ENCODE assay signal across 10 cellular contexts in genomic region chr11:73596547-73596946, GRCh38. TPM values are rescaled to one million over a fixed set of nuclear protein-coding genes. Genes with fewer than 3 reads are reported as not detected.
DNase-seq lines count a peak whose midpoint lies in the region; ATAC-seq and TF ChIP-seq lines count a peak whose summit lies in the region.
"Had no signal": no experiment of that assay in that cellular context is flagged by ENCODE, and none has a peak within 500 bp of the region (broad histone marks: within the 10 kb centered on the region; RNA-seq: fewer than 3 reads in every experiment).

No MANE protein-coding gene starts in this region.

- H2AFZ ChIP-seq in fibroblast of lung (ENCODE audit: low read length): no peak overlapping the region

- peak; percentile 56 for DNase-seq in activated CD4-positive, alpha-beta T cell treated with anti-CD3 and anti-CD28 coated beads, Interleukin-2, amount 10 ng/mL, durations not matched to agents 24 days and 14 days
- DNase-seq in activated CD4-positive, alpha-beta T cell treated with anti-CD3 and anti-CD28 coated beads, Interleukin-2, amount 50 U/mL, for 4 hours: no peak
- no peak for DNase-seq in T-helper 17 cell
- DNase-seq in fibroblast of lung (ENCODE audit: low read depth in 2 of 2): no peak
- DNase-seq: AML-193 had no signal

- H3K9me3 Mint-ChIP-seq in activated CD4-positive, alpha-beta T cell treated with anti-CD3 and anti-CD28 coated beads, Interleukin-2, amount 10 ng/mL, durations not matched to agents 24 days and 14 days: no peaks in the 10 kb centered on the region
- no peaks in the 10 kb centered on the region for H3K9me3 Mint-ChIP-seq in stimulated activated memory B cell treated with anti-CD40 and anti-IgM and Interleukin-4, amounts not matched to agents 10 μg/mL and 1 μg/mL and 100 μg/mL, for 72 hours

- peak overlapping the region; percentile 93 for H3K4me3 Mint-ChIP-seq in activated CD4-positive, alpha-beta T cell treated with anti-CD3 and anti-CD28 coated beads, Interleukin-2, amount 10 ng/mL, durations not matched to agents 24 days and 14 days
- H3K4me3 Mint-ChIP-seq in T-helper 17 cell: peak overlapping the region; percentile 89
- peak overlapping the region; percentile 93 for H3K4me3 Mint-ChIP-seq in stimulated activated memory B cell treated with anti-CD40 and anti-IgM and Interleukin-4, amounts not matched to agents 10 μg/mL and 1 μg/mL and 100 μg/mL, for 72 hours

- no peak for TF ChIP-seq CTCF in fibroblast of lung (conservative IDR thresholded peaks at IDR 0.05 in 1 of 2, IDR thresholded peaks at IDR 0.05 in 1 of 2; ENCODE audit: low read depth in 1 of 2, low read length in 2 of 2)

- H3K9ac ChIP-seq in fibroblast of lung (ENCODE audit: insufficient read depth, low read length): no peak overlapping the region

- H3K36me3 ChIP-seq in fibroblast of lung (ENCODE audit: control insufficient read depth, insufficient read depth, low read length): no peaks in the 10 kb centered on the region

- peak overlapping the region in 3 of 4 experiments; percentile 52 to 82 (median 77) for H3K4me3 ChIP-seq in fibroblast of lung (replicated peaks in 1 of 4; ENCODE audit: control extremely low read depth in 1 of 4, insufficient read depth in 1 of 4, low read depth in 3 of 4, low read length in 4 of 4)

- H3K79me2 ChIP-seq in fibroblast of lung (ENCODE audit: control insufficient read depth, insufficient read depth, low read length): peaks cover 27% of the 10 kb centered on the region

- H3K9me3 ChIP-seq in T-helper 17 cell (ENCODE audit: control insufficient read depth, low read length, poor library complexity, severe bottlenecking) (no peaks in the 10 kb centered on the region), fibroblast of lung (ENCODE audit: control insufficient read depth, insufficient read depth, low read depth, low read length) (no peaks in the 10 kb centered on the region)

- H3K27me3 ChIP-seq in fibroblast of lung (ENCODE audit: control insufficient read depth, insufficient read depth, low read length): no peaks in the 10 kb centered on the region

- intact Hi-C loops in activated CD4-positive, alpha-beta T cell treated with anti-CD3 and anti-CD28 coated beads, Interleukin-2, amount 10 ng/mL, durations not matched to agents 24 days and 14 days (cut with micrococcal nuclease): loop anchor here (2.0 to 5.0 kb wide), 3 partner anchors 18 to 576 kb away; partner anchors contain the start of genes C2CD3 and PPME1

- H3K4me2 ChIP-seq in fibroblast of lung (ENCODE audit: extremely low read depth, insufficient read depth, low read length): peak overlapping the region; percentile 91

- no peak overlapping the region for H3K27ac ChIP-seq in fibroblast of lung (ENCODE audit: insufficient read depth, low read length)
- H3K27ac ChIP-seq: HL-60 had no signal

- H3K27ac Mint-ChIP-seq in activated CD4-positive, alpha-beta T cell treated with anti-CD3 and anti-CD28 coated beads, Interleukin-2, amount 10 ng/mL, durations not matched to agents 24 days and 14 days: peak overlapping the region; percentile 31
- H3K27ac Mint-ChIP-seq in T-helper 17 cell: peak overlapping the region; percentile 39
- H3K27ac Mint-ChIP-seq in stimulated activated memory B cell treated with anti-CD40 and anti-IgM and Interleukin-4, amounts not matched to agents 10 μg/mL and 1 μg/mL and 100 μg/mL, for 72 hours: peak overlapping the region; percentile 94

- no peaks in the 10 kb centered on the region for H4K20me1 ChIP-seq in fibroblast of lung (ENCODE audit: control insufficient read depth, extremely low read depth, insufficient read depth, low read length)

- peaks cover 8% of the 10 kb centered on the region for H3K36me3 Mint-ChIP-seq in activated CD4-positive, alpha-beta T cell treated with anti-CD3 and anti-CD28 coated beads, Interleukin-2, amount 10 ng/mL, durations not matched to agents 24 days and 14 days (ENCODE audit: low read depth)
- H3K36me3 Mint-ChIP-seq in T-helper 17 cell (ENCODE audit: low read depth): no peaks in the 10 kb centered on the region
- peaks cover 6% of the 10 kb centered on the region for H3K36me3 Mint-ChIP-seq in stimulated activated memory B cell treated with anti-CD40 and anti-IgM and Interleukin-4, amounts not matched to agents 10 μg/mL and 1 μg/mL and 100 μg/mL, for 72 hours

- peaks cover 4% of the 10 kb centered on the region for H3K4me1 ChIP-seq in fibroblast of lung (ENCODE audit: control insufficient read depth, extremely low read depth, insufficient read depth, low read length)

- H3K4me1 Mint-ChIP-seq in activated CD4-positive, alpha-beta T cell treated with anti-CD3 and anti-CD28 coated beads, Interleukin-2, amount 10 ng/mL, durations not matched to agents 24 days and 14 days: peaks cover 42% of the 10 kb centered on the region
- peaks cover 29% of the 10 kb centered on the region for H3K4me1 Mint-ChIP-seq in T-helper 17 cell
- peaks cover 52% of the 10 kb centered on the region for H3K4me1 Mint-ChIP-seq in stimulated activated memory B cell treated with anti-CD40 and anti-IgM and Interleukin-4, amounts not matched to agents 10 μg/mL and 1 μg/mL and 100 μg/mL, for 72 hours

- ATAC-seq in T-helper 17 cell: no peak
- ATAC-seq in stimulated activated memory B cell treated with anti-CD40 and anti-IgM and Interleukin-4, amounts not matched to agents 10 μg/mL and 1 μg/mL and 100 μg/mL, for 72 hours: no peak
- ATAC-seq in HG03139 (IDR thresholded peaks at IDR 0.05; ENCODE audit: unreplicated experiment): no peak
- ATAC-seq in GM21737 (IDR thresholded peaks at IDR 0.05; ENCODE audit: unreplicated experiment): no peak
- ATAC-seq in GM18502 (IDR thresholded peaks at IDR 0.05; ENCODE audit: poor library complexity, unreplicated experiment): no peak

- no peaks in the 10 kb centered on the region for H3K27me3 Mint-ChIP-seq in activated CD4-positive, alpha-beta T cell treated with anti-CD3 and anti-CD28 coated beads, Interleukin-2, amount 10 ng/mL, durations not matched to agents 24 days and 14 days
- H3K27me3 Mint-ChIP-seq in T-helper 17 cell: no peaks in the 10 kb centered on the region
- no peaks in the 10 kb centered on the region for H3K27me3 Mint-ChIP-seq in stimulated activated memory B cell treated with anti-CD40 and anti-IgM and Interleukin-4, amounts not matched to agents 10 μg/mL and 1 μg/mL and 100 μg/mL, for 72 hours

RNA-seq across cellular contexts. Expression of gene FAM168A, which starts 1.4 kb away (rescaled TPM):
- total RNA-seq in activated CD4-positive, alpha-beta T cell treated with anti-CD3 and anti-CD28 coated beads, Interleukin-2, amount 10 ng/mL, durations not matched to agents 24 days and 14 days: 17.4 and 19.8 TPM in 2 replicates
- total RNA-seq in T-helper 17 cell (10 to 100 TPM; 21.1 to 22.2 TPM), fibroblast of lung (15.4 and 23.8 TPM in 2 replicates)
- polyA plus RNA-seq in fibroblast of lung: 16.3 and 17.8 TPM in 2 replicates
- 18.8 and 25.2 TPM in 2 replicates for polyA plus RNA-seq in fibroblast of lung (2012)
- 58.6 and 75.4 TPM in 2 replicates for polyA minus RNA-seq in fibroblast of lung (ENCODE audit: low replicate concordance)

RNA-seq across cellular contexts. Expression of gene PLEKHB1, which starts 49.8 kb away (rescaled TPM):
- 1.0 and 1.5 TPM in 2 replicates for total RNA-seq in activated CD4-positive, alpha-beta T cell treated with anti-CD3 and anti-CD28 coated beads, Interleukin-2, amount 10 ng/mL, durations not matched to agents 24 days and 14 days
- 10 to 100 TPM; 26.5 to 33.8 TPM for total RNA-seq in T-helper 17 cell
- total RNA-seq in fibroblast of lung: 0.77 and 2.5 TPM in 2 replicates
- polyA plus RNA-seq in fibroblast of lung: 0.37 and 0.41 TPM in 2 replicates
- 0.39 and 0.59 TPM in 2 replicates for polyA plus RNA-seq in fibroblast of lung (2012)
- 1.1 TPM in 1 of 2 replicates, not detected in the other for polyA minus RNA-seq in fibroblast of lung (ENCODE audit: low replicate concordance)

Comparison
In these comparisons a context has a peak if more than half of its experiments do, and no peak if none do; other contexts are left out.
1. H3K27ac Mint-ChIP-seq: peak in every context shown above with its lines; median percentile 94 in stimulated activated memory B cell treated with anti-CD40 and anti-IgM and Interleukin-4, amounts not matched to agents 10 μg/mL and 1 μg/mL and 100 μg/mL, for 72 hours; 39 in T-helper 17 cell; 31 in activated CD4-positive, alpha-beta T cell treated with anti-CD3 and anti-CD28 coated beads, Interleukin-2, amount 10 ng/mL, durations not matched to agents 24 days and 14 days.